In the genomic region with DNA sequence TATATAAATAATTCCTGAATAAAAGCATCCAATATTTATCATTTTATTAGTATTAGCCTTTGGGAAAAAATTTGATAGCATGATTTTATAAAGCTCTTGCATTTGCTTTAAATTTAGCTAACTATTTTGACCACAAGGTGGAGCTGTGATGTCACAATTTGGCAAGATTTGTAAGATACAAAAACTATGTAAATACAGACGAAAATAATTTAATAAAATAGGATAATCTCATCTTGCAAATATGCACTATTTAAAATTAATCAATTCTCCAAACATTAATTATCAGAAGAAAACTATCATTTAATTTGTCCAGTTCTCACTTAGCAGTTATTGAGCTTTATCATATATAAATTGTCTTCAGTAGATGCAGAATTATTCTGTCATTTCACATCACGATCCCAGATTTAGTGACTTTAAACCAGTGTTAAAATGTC, we compare ENCODE assay signal across 1 cellular context.
A peak's percentile ranks its signal among the peaks of the same experiment; 100 is the strongest.
TF ChIP-seq lines count a peak whose summit lies in the region.

No MANE protein-coding gene starts in this region.

TF ChIP-seq in GM12878, 131 proteins besides CTCF, POLR2A, EP300 and RAD21 (continued from another document):
- TF ChIP-seq SMC3 (IDR thresholded peaks at IDR 0.05; ENCODE audit: borderline replicate concordance, low read length) (peak; percentile 48; the same call in 1 of the 2 replicates), CHD4 (IDR thresholded peaks at IDR 0.05) (no peak)
